In genomic region chr5:80254767-80255424, GRCh38 we compare ENCODE assay signal across 8 cellular contexts. TPM values are rescaled to one million over a fixed set of nuclear protein-coding genes. Genes with fewer than 3 reads are reported as not detected.
DNase-seq lines count a peak whose midpoint lies in the region; ATAC-seq lines count a peak whose summit lies in the region.

No MANE protein-coding gene starts in this region.

- H3K4me3 Mint-ChIP-seq in memory B cell = peak overlapping the region; percentile 91

- peak overlapping the region; percentile 99 for H2AFZ ChIP-seq in ACC112 (ENCODE audit: low read length, unreplicated experiment)

- peaks cover 2% of the 10 kb centered on the region for H3K36me3 Mint-ChIP-seq in memory B cell

- H3K4me1 ChIP-seq in ACC112 (ENCODE audit: control insufficient read depth, insufficient read depth, low read length, unreplicated experiment) (peaks cover 6% of the 10 kb centered on the region), SJCRH30 (peaks cover 6% of the 10 kb centered on the region; the same call in 1 of the 2 replicates), ectodermal cell (ENCODE audit: control insufficient read depth, insufficient read depth, low read length) (peaks cover 24% of the 10 kb centered on the region), thymus (ENCODE audit: control insufficient read depth, insufficient read depth, low read length) (peaks cover 21% of the 10 kb centered on the region)

- 1% methylated on average over 22 of the region's 22 CpGs for WGBS in ectodermal cell, 2 experiments
- WGBS in thymus = under 1% methylated on average over 22 of the region's 22 CpGs

- H3K36me3 ChIP-seq in ACC112 (ENCODE audit: insufficient read depth, low read length) (no peaks in the 10 kb centered on the region), SJCRH30 (no peaks in the 10 kb centered on the region), ectodermal cell (ENCODE audit: control insufficient read depth, insufficient read depth, low read length) (no peaks in the 10 kb centered on the region), thymus (ENCODE audit: control insufficient read depth, insufficient read depth) (no peaks in the 10 kb centered on the region)

- H3K4me3 ChIP-seq in ACC112 (ENCODE audit: low read depth, low read length) = peak overlapping the region; percentile 80
- H3K4me3 ChIP-seq in SJCRH30 = peak overlapping the region; percentile 80
- peak overlapping the region; percentile 89 for H3K4me3 ChIP-seq in ectodermal cell (ENCODE audit: insufficient read depth, low read depth, low read length)
- peak overlapping the region; percentile 85 for H3K4me3 ChIP-seq in thymus (ENCODE audit: low read length)

- DNase-seq in SJCRH30 (peak; percentile 8 to 47), memory B cell (ENCODE audit: low spot score in 2 of 2) (no peak), NCI-H2196 (lab: John Stamatoyannopoulos, UW; ENCODE audit: unreplicated experiment) (no peak)

- no peaks in the 10 kb centered on the region for H3K9me3 Mint-ChIP-seq in memory B cell

- peaks cover 10% of the 10 kb centered on the region for H3K79me2 ChIP-seq in ACC112 (ENCODE audit: control insufficient read depth, insufficient read depth, low read length, unreplicated experiment)

- peaks cover 29% of the 10 kb centered on the region for H3K4me1 Mint-ChIP-seq in memory B cell

- H3K27me3 ChIP-seq in ACC112 (ENCODE audit: insufficient read depth, low read length) = no peaks in the 10 kb centered on the region
- no peaks in the 10 kb centered on the region for H3K27me3 ChIP-seq in SJCRH30
- no peaks in the 10 kb centered on the region for H3K27me3 ChIP-seq in ectodermal cell (ENCODE audit: control insufficient read depth, insufficient read depth, low read length, poor library complexity, severe bottlenecking)
- H3K27me3 ChIP-seq in thymus (ENCODE audit: control insufficient read depth, insufficient read depth) = no peaks in the 10 kb centered on the region

- H3K27ac Mint-ChIP-seq in memory B cell = peak overlapping the region; percentile 72

- H3K27ac ChIP-seq in ACC112 (ENCODE audit: low read depth, low read length) (no peak overlapping the region), SJCRH30 (no peak overlapping the region), ectodermal cell (ENCODE audit: insufficient read depth, low read depth, low read length, poor library complexity, severe bottlenecking) (no peak overlapping the region), thymus (ENCODE audit: low read depth) (peak overlapping the region; percentile 95)

- ATAC-seq in GM19035 (IDR thresholded peaks at IDR 0.05; ENCODE audit: unreplicated experiment) (peak; percentile 3), memory B cell (ENCODE audit: low read depth) (no peak), HG03439 (IDR thresholded peaks at IDR 0.05; ENCODE audit: unreplicated experiment) (no peak)

- no peaks in the 10 kb centered on the region for H3K27me3 Mint-ChIP-seq in memory B cell

- H3K9me3 ChIP-seq in SJCRH30 (replicated peaks) = no peaks in the 10 kb centered on the region
- H3K9me3 ChIP-seq in ectodermal cell (ENCODE audit: control insufficient read depth, low read length) = no peaks in the 10 kb centered on the region
- no peaks in the 10 kb centered on the region for H3K9me3 ChIP-seq in thymus (ENCODE audit: control insufficient read depth)

RNA-seq across cellular contexts. Expression of gene SERINC5, which starts 1.0 kb away (rescaled TPM):
- 7.8 and 9.0 TPM in 2 replicates for total RNA-seq in SJCRH30 (2014; rRNA removed; shearing (Covaris generic))
- 67.1 TPM for polyA plus RNA-seq in ectodermal cell (2013, experiment 1 of 4)
- 96.2 TPM for polyA plus RNA-seq in ectodermal cell (2013, experiment 2 of 4)
- 53.1 TPM for polyA plus RNA-seq in ectodermal cell (2013, experiment 3 of 4)
- 70.1 TPM for polyA plus RNA-seq in ectodermal cell (2013, experiment 4 of 4)
- polyA plus RNA-seq in thymus = 7.1 TPM

Comparison
In these comparisons a context has a peak if more than half of its experiments do, and no peak if none do; other contexts are left out.
1. DNase-seq: peak in SJCRH30 (2 of 2); none in memory B cell (0 of 2) and NCI-H2196 (single experiment).
2. Peak in every context shown above with its lines, with median percentiles within 50 percentile points of each other: H3K4me3 ChIP-seq.